In genomic region chr3:75435779-75436376, GRCh38 we compare ENCODE assay signal across 8 cellular contexts.
DNase-seq lines count a peak whose midpoint lies in the region; ATAC-seq and TF ChIP-seq lines count a peak whose summit lies in the region.
"Not testable (repeated sequence)": the region's sequence is repeated elsewhere in the genome, so short reads cannot be mapped to it uniquely, and the experiment has no call there.

No MANE protein-coding gene starts in this region.

- DNase-seq in AML-193 (lab: John Stamatoyannopoulos, UW), result peak; percentile 76 to 83
- not testable (repeated sequence) for DNase-seq in MG63; activated naive CD8-positive, alpha-beta T cell treated with anti-CD3 and anti-CD28 coated beads for 36 hours; esophagus muscularis mucosa (ENCODE audit: extremely low spot score)
- peak; percentile 77 for DNase-seq in RKO (ENCODE audit: low spot score)
- DNase-seq in medulla oblongata (ENCODE audit: extremely low spot score), result peak; percentile 62

- intact Hi-C loops in esophagus muscularis mucosa (cut with DNase I), result not testable (repeated sequence)

- H3K4me3 Mint-ChIP-seq in activated naive CD8-positive, alpha-beta T cell treated with anti-CD3 and anti-CD28 coated beads for 36 hours, result peak overlapping the region; percentile 96

- peak overlapping the region; percentile 99 for H3K27ac Mint-ChIP-seq in activated naive CD8-positive, alpha-beta T cell treated with anti-CD3 and anti-CD28 coated beads for 36 hours

- 2% methylated on average over 27 of the region's 38 CpGs for WGBS in esophagus muscularis mucosa

- not testable (repeated sequence) for TF ChIP-seq EP300 in esophagus muscularis mucosa (IDR thresholded peaks at IDR 0.05)

- H3K4me3 ChIP-seq in MG63 (peak overlapping the region; percentile 85), esophagus muscularis mucosa (peak overlapping the region; percentile 66 to 95 (median 89)), skin epidermis (peak overlapping the region; percentile 45 to 93 (median 71))

- H3K9me3 Mint-ChIP-seq in activated naive CD8-positive, alpha-beta T cell treated with anti-CD3 and anti-CD28 coated beads for 36 hours, result not testable (repeated sequence)

- H3K27me3 Mint-ChIP-seq in activated naive CD8-positive, alpha-beta T cell treated with anti-CD3 and anti-CD28 coated beads for 36 hours, result not testable (repeated sequence)

- not testable (repeated sequence) for TF ChIP-seq CTCF in esophagus muscularis mucosa (IDR thresholded peaks at IDR 0.05)

- H3K4me1 Mint-ChIP-seq in activated naive CD8-positive, alpha-beta T cell treated with anti-CD3 and anti-CD28 coated beads for 36 hours, result peaks cover 15% of the 10 kb centered on the region

- H3K27ac ChIP-seq in esophagus muscularis mucosa (replicated peaks in 1 of 4), result peak overlapping the region; percentile 88 to 93 (median 89)
- peak overlapping the region in 20 of 21 experiments; percentile 2 to 90 (median 78) for H3K27ac ChIP-seq in skin epidermis

- H3K36me3 Mint-ChIP-seq in activated naive CD8-positive, alpha-beta T cell treated with anti-CD3 and anti-CD28 coated beads for 36 hours, result not testable (repeated sequence)

- H3K27me3 ChIP-seq in MG63, esophagus muscularis mucosa: not testable (repeated sequence)

- not testable (repeated sequence) for H3K9me3 ChIP-seq in MG63, esophagus muscularis mucosa

- not testable (repeated sequence) for TF ChIP-seq POLR2A in esophagus muscularis mucosa (IDR thresholded peaks at IDR 0.05; ENCODE audit: low read depth)

- H3K36me3 ChIP-seq in MG63, result not testable (repeated sequence)
- H3K36me3 ChIP-seq in esophagus muscularis mucosa, result peaks cover 0 to 18% (median 12%) of the 10 kb centered on the region in 4 donors

- H3K4me1 ChIP-seq in esophagus muscularis mucosa, result peaks cover 21 to 30% (median 26%) of the 10 kb centered on the region in 4 donors

- ATAC-seq in GM18907 (IDR thresholded peaks at IDR 0.05; ENCODE audit: unreplicated experiment), result peak; percentile 10
